ENCODE assay signal across 1 cellular context in the genomic region with DNA sequence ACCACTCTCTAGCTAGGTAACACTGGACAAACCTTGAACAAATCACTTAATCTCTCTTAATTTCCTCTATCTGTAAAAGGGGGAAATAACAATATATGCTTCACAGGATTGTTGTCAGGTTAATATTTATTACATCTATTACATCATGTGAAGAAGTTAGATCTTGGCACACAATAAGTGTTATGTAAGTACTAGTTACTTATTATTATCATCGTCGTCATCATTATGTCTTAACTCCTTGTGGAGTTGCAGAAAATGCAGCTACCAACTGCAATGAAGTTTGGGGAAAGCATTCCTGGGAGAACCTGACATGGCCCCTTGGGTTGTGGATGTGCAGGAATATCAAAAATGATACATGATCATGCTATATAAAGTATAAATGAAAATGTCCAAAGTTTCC.
TF ChIP-seq lines count a peak whose summit lies in the region.

No MANE protein-coding gene starts in this region.

TF ChIP-seq in IMR-90, 13 proteins besides CTCF, POLR2A, EP300 and RAD21 (continued from another document):
- TF ChIP-seq CEBPB (IDR thresholded peaks at IDR 0.05; ENCODE audit: low read depth, low read length): no peak
- TF ChIP-seq RFX5 (IDR thresholded peaks at IDR 0.05; ENCODE audit: low read depth, low read length): no peak
- TF ChIP-seq, protein P1, sequence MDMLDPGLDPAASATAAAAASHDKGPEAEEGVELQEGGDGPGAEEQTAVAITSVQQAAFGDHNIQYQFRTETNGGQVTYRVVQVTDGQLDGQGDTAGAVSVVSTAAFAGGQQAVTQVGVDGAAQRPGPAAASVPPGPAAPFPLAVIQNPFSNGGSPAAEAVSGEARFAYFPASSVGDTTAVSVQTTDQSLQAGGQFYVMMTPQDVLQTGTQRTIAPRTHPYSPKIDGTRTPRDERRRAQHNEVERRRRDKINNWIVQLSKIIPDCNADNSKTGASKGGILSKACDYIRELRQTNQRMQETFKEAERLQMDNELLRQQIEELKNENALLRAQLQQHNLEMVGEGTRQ (IDR thresholded peaks at IDR 0.05; ENCODE audit: low read depth, low read length): no peak
- TF ChIP-seq RCOR1 (IDR thresholded peaks at IDR 0.05; ENCODE audit: insufficient replicate concordance, low read length): no peak
- TF ChIP-seq BHLHE40 (IDR thresholded peaks at IDR 0.05; ENCODE audit: low read depth, low read length): no peak
- TF ChIP-seq MAZ (IDR thresholded peaks at IDR 0.05; ENCODE audit: borderline replicate concordance, low read depth, low read length): no peak
- no peak for TF ChIP-seq NFE2L2 (IDR thresholded peaks at IDR 0.05; ENCODE audit: low read depth, low read length)
- TF ChIP-seq FOS (IDR thresholded peaks at IDR 0.05; ENCODE audit: low read depth, low read length): no peak
- no peak for TF ChIP-seq MAFK (IDR thresholded peaks at IDR 0.05; ENCODE audit: low read depth, low read length)
